1 cellular context compared by ENCODE assay signal in genomic region chr1:76050073-76050472, GRCh38. TPM values are rescaled to one million over a fixed set of nuclear protein-coding genes. Genes with fewer than 3 reads are reported as not detected.
"Had no signal": no experiment of that assay in that cellular context is flagged by ENCODE, and none has a peak within 500 bp of the region (broad histone marks: within the 10 kb centered on the region; RNA-seq: fewer than 3 reads in every experiment).

No MANE protein-coding gene starts in this region.

RNA-seq across cellular contexts. Expression of gene ST6GALNAC3, which starts 24.5 kb away (rescaled TPM):
- total RNA-seq: G401 had no signal
